Comparison of ENCODE assay signal across 10 cellular contexts in genomic region chr7:82335927-82336326, GRCh38.
DNase-seq lines count a peak whose midpoint lies in the region; ATAC-seq and TF ChIP-seq lines count a peak whose summit lies in the region.
"Had no signal": no experiment of that assay in that cellular context is flagged by ENCODE, and none has a peak within 500 bp of the region (broad histone marks: within the 10 kb centered on the region; RNA-seq: fewer than 3 reads in every experiment).

No MANE protein-coding gene starts in this region.

- no peak overlapping the region for H4K8ac ChIP-seq in IMR-90 (ENCODE audit: low read depth in 2 of 2, low read length in 2 of 2)

- H3F3A ChIP-seq in MM.1S (ENCODE audit: insufficient read depth, low read length): no peaks in the 10 kb centered on the region

- no peak overlapping the region for H4K91ac ChIP-seq in IMR-90 (ENCODE audit: insufficient read depth, low read depth, low read length)

- TF ChIP-seq EP300 in suprapubic skin (IDR thresholded peaks at IDR 0.05): no peak

- H3K27me3 ChIP-seq in IMR-90 (ENCODE audit: control insufficient read depth, insufficient read depth, low read length): no peaks in the 10 kb centered on the region
- no peaks in the 10 kb centered on the region for H3K27me3 ChIP-seq in suprapubic skin
- no peaks in the 10 kb centered on the region for H3K27me3 ChIP-seq in MM.1S (replicated peaks; ENCODE audit: insufficient read depth, low read length)

- H4K5ac ChIP-seq in IMR-90 (ENCODE audit: low read depth, low read length): no peak overlapping the region

- H3K4me3 ChIP-seq in IMR-90 (ENCODE audit: insufficient read depth, low read depth, low read length) (no peak overlapping the region), astrocyte of the cerebellum (ENCODE audit: low read depth, low read length) (no peak overlapping the region), suprapubic skin (no peak overlapping the region), MM.1S (ENCODE audit: low read length) (no peak overlapping the region)

- WGBS in IMR-90 (ENCODE audit: extremely low coverage in 2 of 2, insufficient read length in 1 of 2), 2 experiments: no CpG with 5 or more reads among the region's 1 CpG
- 63% methylated on average over 1 of the region's 1 CpG for WGBS in suprapubic skin

- intact Hi-C loops in IMR-90 (cut with micrococcal nuclease): loop anchor here (1.0 kb wide), 1 partner anchor 22 kb away; no protein-coding TSS in a partner anchor

- no peaks in the 10 kb centered on the region for H3K9me3 ChIP-seq in IMR-90 (ENCODE audit: control insufficient read depth, insufficient read depth, low read length)
- H3K9me3 ChIP-seq in suprapubic skin: no peaks in the 10 kb centered on the region
- H3K9me3 ChIP-seq in MM.1S (replicated peaks; ENCODE audit: insufficient read depth, low read length): no peaks in the 10 kb centered on the region

- DNase-seq in IMR-90 (peak; percentile 66), NCI-H2196 treated with DMSO at 0.1 percent for 48 hours (lab: John Stamatoyannopoulos, UW; ENCODE audit: unreplicated experiment) (peak; percentile 20), astrocyte of the cerebellum (ENCODE audit: low read depth) (peak; percentile 16), retina (peak; percentile 69), suprapubic skin (ENCODE audit: low spot score in 2 of 2) (no peak), UCSD-AML1 (lab: John Stamatoyannopoulos, UW; ENCODE audit: unreplicated experiment) (no peak), MM.1S (no peak)
- DNase-seq: activated CD4-positive, alpha-beta T cell treated with anti-CD3 and anti-CD28 coated beads, Interleukin-2, amount 10 ng/mL, durations not matched to agents 7 days and 5 days; stimulated activated naive CD4-positive, alpha-beta T cell had no signal

- ATAC-seq in IMR-90 (ENCODE audit: low read depth) (no peak; the same call in 1 of the 2 replicates), HG03135 (IDR thresholded peaks at IDR 0.05; ENCODE audit: unreplicated experiment) (no peak)

- H4K20me1 ChIP-seq in IMR-90 (ENCODE audit: insufficient read depth, low read length) (no peaks in the 10 kb centered on the region), MM.1S (ENCODE audit: insufficient read depth, low read length) (no peaks in the 10 kb centered on the region)

- no peak overlapping the region for H2BK5ac ChIP-seq in IMR-90 (ENCODE audit: low read depth, low read length, poor library complexity, severe bottlenecking)

- TF ChIP-seq CTCF in IMR-90 (conservative IDR thresholded peaks at IDR 0.05; ENCODE audit: low read depth, low read length) (no peak), astrocyte of the cerebellum (IDR thresholded peaks at IDR 0.05; ENCODE audit: low read depth, low read length, missing control alignments) (no peak), suprapubic skin (IDR thresholded peaks at IDR 0.05) (no peak), MM.1S (IDR thresholded peaks at IDR 0.05; ENCODE audit: low read length) (no peak)

- TF ChIP-seq POLR2A in IMR-90 (IDR thresholded peaks at IDR 0.05; ENCODE audit: low read depth, low read length): no peak
- TF ChIP-seq POLR2A in suprapubic skin (IDR thresholded peaks at IDR 0.05): no peak

- H2AK5ac ChIP-seq in IMR-90 (ENCODE audit: low read depth, low read length): no peak overlapping the region

- peaks cover 4 to 8% of the 10 kb centered on the region in 2 experiments; a peak in 3 of 4 replicates for H3K79me1 ChIP-seq in IMR-90 (ENCODE audit: low read depth in 1 of 2, low read length in 2 of 2)

- H3K4me1 ChIP-seq in IMR-90 (ENCODE audit: control insufficient read depth, insufficient read depth, low read length) (peaks cover 2% of the 10 kb centered on the region; the same call in 1 of the 2 replicates), suprapubic skin (no peaks in the 10 kb centered on the region), MM.1S (ENCODE audit: low read length) (no peaks in the 10 kb centered on the region)

- H3K9me1 ChIP-seq in IMR-90 (ENCODE audit: insufficient read depth, low read length): peaks cover 7% of the 10 kb centered on the region; the same call in 1 of the 2 replicates

- no peak for TF ChIP-seq RAD21 in IMR-90 (IDR thresholded peaks at IDR 0.05; ENCODE audit: low read length)

- no peak overlapping the region for H3K14ac ChIP-seq in IMR-90 (replicated peaks; ENCODE audit: low read depth, low read length)

- no TSS peak for BruUV-seq in IMR-90 (replicated peaks; lab: Mats Ljungman, UMichigan)

- H3K4ac ChIP-seq in IMR-90 (ENCODE audit: low read depth, low read length): no peak overlapping the region

- no peaks in the 10 kb centered on the region for H3K9me2 ChIP-seq in MM.1S (replicated peaks; ENCODE audit: insufficient read depth, low read length)

- CTCF ChIA-PET in IMR-90 (lab: Yijun Ruan, JAX): no interaction called here

- dilution Hi-C loops in IMR-90 (cut with HindIII; ENCODE audit: low sequenced_read_pairs, unreplicated experiment): no loop called here

- H3K23ac ChIP-seq in IMR-90 (ENCODE audit: low read depth, low read length): no peak overlapping the region

- H2BK15ac ChIP-seq in IMR-90 (ENCODE audit: low read depth, low read length): no peak overlapping the region

- no peak overlapping the region for H2BK120ac ChIP-seq in IMR-90 (ENCODE audit: low read depth, low read length)

- H3K27ac ChIP-seq in IMR-90 (ENCODE audit: insufficient read depth, low read length): no peak overlapping the region
- H3K27ac ChIP-seq in suprapubic skin: no peak overlapping the region
- no peak overlapping the region for H3K27ac ChIP-seq in MM.1S (ENCODE audit: low read length)

- H3K56ac ChIP-seq in IMR-90 (ENCODE audit: extremely low read depth, insufficient read depth, low read length): no peak overlapping the region

- no peaks in the 10 kb centered on the region for H3K79me2 ChIP-seq in MM.1S (ENCODE audit: low read length)

- no peak overlapping the region for H3K9ac ChIP-seq in IMR-90 (ENCODE audit: low read depth, low read length)
- no peak overlapping the region for H3K9ac ChIP-seq in MM.1S (ENCODE audit: low read length)

- H3K4me2 ChIP-seq in IMR-90 (ENCODE audit: low read depth, low read length): no peak overlapping the region
- H3K4me2 ChIP-seq in MM.1S (ENCODE audit: low read depth, low read length): no peak overlapping the region

- H2AFZ ChIP-seq in IMR-90 (replicated peaks; ENCODE audit: low read length, poor library complexity): no peak overlapping the region
- no peak overlapping the region for H2AFZ ChIP-seq in MM.1S (ENCODE audit: low read length)

- no peak overlapping the region for H2AK9ac ChIP-seq in IMR-90 (replicated peaks; ENCODE audit: low read depth, low read length, poor library complexity)

- no peaks in the 10 kb centered on the region for H3K36me3 ChIP-seq in IMR-90 (ENCODE audit: control insufficient read depth, insufficient read depth, low read length)
- H3K36me3 ChIP-seq in suprapubic skin: no peaks in the 10 kb centered on the region
- no peaks in the 10 kb centered on the region for H3K36me3 ChIP-seq in MM.1S (replicated peaks; ENCODE audit: insufficient read depth, low read length)

- no peak overlapping the region for H2BK20ac ChIP-seq in IMR-90 (ENCODE audit: low read depth, low read length)

- H3K18ac ChIP-seq in IMR-90 (ENCODE audit: low read depth, low read length): no peak overlapping the region

- in situ Hi-C loops in IMR-90 (cut with MboI; ENCODE audit: low sequenced_read_pairs) (no loop called here), astrocyte of the cerebellum (cut with HindIII; ENCODE audit: low sequenced_read_pairs) (no loop called here)

- POLR2A ChIA-PET in IMR-90 (lab: Charles Lee; ENCODE audit: unreplicated experiment): interaction anchor here (0.6 kb wide), 1 partner anchor 364 kb away, joined by 3 read pairs; no protein-coding TSS in a partner anchor

TF ChIP-seq in IMR-90, 13 proteins besides CTCF, POLR2A, EP300 and RAD21:
- TF ChIP-seq MXI1 (IDR thresholded peaks at IDR 0.05; ENCODE audit: borderline replicate concordance, low read depth, low read length): no peak
- TF ChIP-seq RCOR1 (IDR thresholded peaks at IDR 0.05; ENCODE audit: insufficient replicate concordance, low read length): no peak
- TF ChIP-seq CHD1 (IDR thresholded peaks at IDR 0.05; ENCODE audit: low read depth, low read length): no peak
- no peak for TF ChIP-seq FOS (IDR thresholded peaks at IDR 0.05; ENCODE audit: low read depth, low read length)
- TF ChIP-seq, protein P1, sequence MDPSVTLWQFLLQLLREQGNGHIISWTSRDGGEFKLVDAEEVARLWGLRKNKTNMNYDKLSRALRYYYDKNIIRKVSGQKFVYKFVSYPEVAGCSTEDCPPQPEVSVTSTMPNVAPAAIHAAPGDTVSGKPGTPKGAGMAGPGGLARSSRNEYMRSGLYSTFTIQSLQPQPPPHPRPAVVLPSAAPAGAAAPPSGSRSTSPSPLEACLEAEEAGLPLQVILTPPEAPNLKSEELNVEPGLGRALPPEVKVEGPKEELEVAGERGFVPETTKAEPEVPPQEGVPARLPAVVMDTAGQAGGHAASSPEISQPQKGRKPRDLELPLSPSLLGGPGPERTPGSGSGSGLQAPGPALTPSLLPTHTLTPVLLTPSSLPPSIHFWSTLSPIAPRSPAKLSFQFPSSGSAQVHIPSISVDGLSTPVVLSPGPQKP (IDR thresholded peaks at IDR 0.05; ENCODE audit: borderline replicate concordance, low read depth, low read length): no peak
- no peak for TF ChIP-seq CEBPB (IDR thresholded peaks at IDR 0.05; ENCODE audit: low read depth, low read length)
- no peak for TF ChIP-seq SMC3 (IDR thresholded peaks at IDR 0.05; ENCODE audit: low read depth, low read length)
- no peak for TF ChIP-seq RFX5 (IDR thresholded peaks at IDR 0.05; ENCODE audit: low read depth, low read length)
- no peak for TF ChIP-seq USF2 (IDR thresholded peaks at IDR 0.05; ENCODE audit: low read depth, low read length)
- no peak for TF ChIP-seq MAFK (IDR thresholded peaks at IDR 0.05; ENCODE audit: low read depth, low read length)
TF ChIP-seq in IMR-90: peak in this region for 0.

Comparison
In these comparisons a context has a peak if more than half of its experiments do, and no peak if none do; other contexts are left out.
1. DNase-seq: peak in IMR-90 (single experiment), NCI-H2196 treated with DMSO at 0.1 percent for 48 hours (single experiment), astrocyte of the cerebellum (single experiment) and retina (single experiment); none in suprapubic skin (0 of 2), UCSD-AML1 (single experiment) and MM.1S (single experiment).